ENCODE assay signal across 9 cellular contexts in the genomic region with DNA sequence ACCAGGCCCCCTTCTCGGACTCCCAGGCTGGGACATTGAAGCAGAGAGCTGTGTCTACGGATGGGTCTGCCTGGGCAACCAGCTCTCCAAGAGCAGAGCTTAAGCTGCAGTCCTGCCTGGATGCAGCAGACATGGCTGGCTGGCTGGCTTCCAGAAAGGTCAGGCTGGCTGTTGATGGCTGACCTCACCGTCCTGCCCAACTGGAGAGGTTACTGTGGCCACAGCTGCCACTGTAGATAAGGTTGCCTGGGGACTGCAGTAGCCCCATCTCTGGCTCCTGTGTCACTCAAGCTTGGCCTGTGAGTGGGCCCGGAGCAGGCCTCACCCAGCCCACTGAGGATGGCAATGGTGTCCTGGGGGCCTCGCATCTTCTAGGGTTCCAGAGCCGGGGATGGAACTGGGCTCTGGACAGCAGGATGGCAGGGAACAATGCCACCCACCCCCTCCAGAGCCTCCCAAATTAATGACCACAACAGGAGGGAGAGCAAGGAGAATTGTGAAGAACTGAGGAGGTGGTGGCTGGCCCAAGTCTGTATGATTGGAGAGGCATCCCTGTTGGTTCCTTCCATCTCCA. TPM values are rescaled to one million over a fixed set of nuclear protein-coding genes. Genes with fewer than 3 reads are reported as not detected.
DNase-seq lines count a peak whose midpoint lies in the region; ATAC-seq and TF ChIP-seq lines count a peak whose summit lies in the region.
"Had no signal": no experiment of that assay in that cellular context is flagged by ENCODE, and none has a peak within 500 bp of the region (broad histone marks: within the 10 kb centered on the region; RNA-seq: fewer than 3 reads in every experiment).

No MANE protein-coding gene starts in this region.

- no peak for ATAC-seq in mucosa of descending colon
- peak; percentile 2 for ATAC-seq in upper lobe of right lung
- ATAC-seq in HG02798 (IDR thresholded peaks at IDR 0.05; ENCODE audit: poor library complexity, unreplicated experiment) = no peak
- ATAC-seq in HG02885 (IDR thresholded peaks at IDR 0.05; ENCODE audit: poor library complexity, unreplicated experiment) = no peak

- H3K27ac ChIP-seq in upper lobe of right lung = peak overlapping the region; percentile 68

- H3K4me1 ChIP-seq in mucosa of descending colon (ENCODE audit: low read depth) (peaks cover 35% of the 10 kb centered on the region), upper lobe of right lung (peaks cover 35% of the 10 kb centered on the region)

- TF ChIP-seq CTCF in mucosa of descending colon (IDR thresholded peaks at IDR 0.05) (no peak), upper lobe of right lung (IDR thresholded peaks at IDR 0.05) (no peak)

- peak; percentile 8 for DNase-seq in NCI-H748 (lab: John Stamatoyannopoulos, UW; ENCODE audit: unreplicated experiment)
- DNase-seq in NCI-H748 treated with DMSO at 0.1 percent for 48 hours (lab: John Stamatoyannopoulos, UW) = no peak
- DNase-seq in dermis blood vessel endothelial cell = peak; percentile 94
- DNase-seq in mucosa of descending colon = peak in 2 of 3 donors; percentile 55 to 65
- peak; percentile 69 for DNase-seq in upper lobe of right lung
- DNase-seq in COR-L47 (lab: John Stamatoyannopoulos, UW) = no peak
- DNase-seq: activated CD4-positive, CD25-positive, alpha-beta regulatory T cell treated with anti-CD3 and anti-CD28 coated beads, Interleukin-2, amount 50 U/mL, for 72 hours had no signal

- no peaks in the 10 kb centered on the region for H3K9me3 ChIP-seq in mucosa of descending colon
- H3K9me3 ChIP-seq in upper lobe of right lung = no peaks in the 10 kb centered on the region

- H3K4me3 ChIP-seq in mucosa of descending colon = no peak overlapping the region
- H3K4me3 ChIP-seq in upper lobe of right lung = no peak overlapping the region

- intact Hi-C loops in mucosa of descending colon (cut with DNase I, micrococcal nuclease) (no loop called here), upper lobe of right lung (cut with DNase I) (no loop called here)

- H3K36me3 ChIP-seq in mucosa of descending colon (ENCODE audit: low read depth) = no peaks in the 10 kb centered on the region
- H3K36me3 ChIP-seq in upper lobe of right lung = no peaks in the 10 kb centered on the region

- no peaks in the 10 kb centered on the region for H3K27me3 ChIP-seq in upper lobe of right lung

RNA-seq across cellular contexts. Expression of gene FOSL2, which starts 37.0 kb away (rescaled TPM):
- total RNA-seq in dermis blood vessel endothelial cell (58.4 and 59.1 TPM in 2 replicates), mucosa of descending colon (100 to 1,000 TPM; 160 to 166 (median 162) TPM), upper lobe of right lung (123 TPM)

Comparison
In these comparisons a context has a peak if more than half of its experiments do, and no peak if none do; other contexts are left out.
1. DNase-seq: peak in NCI-H748 (single experiment), dermis blood vessel endothelial cell (single experiment), mucosa of descending colon (2 of 3) and upper lobe of right lung (single experiment); none in NCI-H748 treated with DMSO at 0.1 percent for 48 hours (single experiment) and COR-L47 (single experiment).